ENCODE assay signal across 25 cellular contexts in genomic region chr15:61660579-61660978, GRCh38.
A peak's percentile ranks its signal among the peaks of the same experiment; 100 is the strongest.
DNase-seq lines count a peak whose midpoint lies in the region; ATAC-seq and TF ChIP-seq lines count a peak whose summit lies in the region.
"Had no signal": no experiment of that assay in that cellular context is flagged by ENCODE, and none has a peak within 500 bp of the region (broad histone marks: within the 10 kb centered on the region; RNA-seq: fewer than 3 reads in every experiment).

No MANE protein-coding gene starts in this region.

- H3K9me3 ChIP-seq in fibroblast of lung (ENCODE audit: control insufficient read depth, insufficient read depth, low read depth, low read length) (no peaks in the 10 kb centered on the region), ascending aorta (no peaks in the 10 kb centered on the region)
- H3K9me3 ChIP-seq: colonic mucosa, SJSA1 had no signal

- peak; percentile 16 for DNase-seq in BJ (ENCODE audit: low read depth)
- peak; percentile 7 for DNase-seq in T1000 (lab: John Stamatoyannopoulos, UW)
- peak; percentile 9 to 76 for DNase-seq in fibroblast of lung (ENCODE audit: low read depth in 2 of 2)
- DNase-seq in skeletal muscle cell (ENCODE audit: low read depth): peak; percentile 76
- DNase-seq in ascending aorta (ENCODE audit: low spot score in 2 of 2): no peak
- DNase-seq in NCI-H446 treated with DMSO at 0.1 percent for 48 hours (lab: John Stamatoyannopoulos, UW): no peak
- DNase-seq in NCI-H446 (lab: John Stamatoyannopoulos, UW): no peak
- DNase-seq: activated CD4-positive, CD25-positive, alpha-beta regulatory T cell treated with anti-CD3 and anti-CD28 coated beads, Interleukin-2, amount 50 U/mL, for 72 hours; activated effector memory CD4-positive, alpha-beta T cell treated with Interleukin-2 at 50 U/mL for 16 hours; amniotic stem cell; colonic mucosa; GOT3; head of caudate nucleus; islet precursor cell; KBM-7; mesendoderm; NCI-H1105; NCI-H2107; NCI-H69; PC-9; stimulated activated naive CD8-positive, alpha-beta T cell treated with anti-CD3 and anti-CD28 coated beads, Interleukin-15, amount 100 ng/mL, for 72 hours; T-helper 9 cell had no signal

- CTCF ChIA-PET in BJ (lab: Yijun Ruan, JAX): no interaction called here

- POLR2A ChIA-PET in BJ (lab: Charles Lee): no interaction called here

- H2AFZ ChIP-seq in fibroblast of lung (ENCODE audit: low read length): no peak overlapping the region
- H2AFZ ChIP-seq: PC-9 had no signal

- H4K20me1 ChIP-seq in fibroblast of lung (ENCODE audit: control insufficient read depth, extremely low read depth, insufficient read depth, low read length): no peaks in the 10 kb centered on the region

- intact Hi-C loops in ascending aorta (cut with DNase I): no loop called here

- H3K4me1 ChIP-seq in fibroblast of lung (ENCODE audit: control insufficient read depth, extremely low read depth, insufficient read depth, low read length) (no peaks in the 10 kb centered on the region), ascending aorta (no peaks in the 10 kb centered on the region)
- H3K4me1 ChIP-seq: colonic mucosa, SJSA1 had no signal

- no peaks in the 10 kb centered on the region for H3K79me2 ChIP-seq in fibroblast of lung (ENCODE audit: control insufficient read depth, insufficient read depth, low read length)

- H3K36me3 ChIP-seq in BJ (ENCODE audit: control insufficient read depth, insufficient read depth, low read length): no peaks in the 10 kb centered on the region
- no peaks in the 10 kb centered on the region for H3K36me3 ChIP-seq in fibroblast of lung (ENCODE audit: control insufficient read depth, insufficient read depth, low read length)
- H3K36me3 ChIP-seq in ascending aorta: no peaks in the 10 kb centered on the region
- H3K36me3 ChIP-seq: colonic mucosa, SJSA1 had no signal

- no peak overlapping the region for H3K27ac ChIP-seq in fibroblast of lung (ENCODE audit: insufficient read depth, low read length)
- no peak overlapping the region for H3K27ac ChIP-seq in ascending aorta
- H3K27ac ChIP-seq: colonic mucosa, HL-60, PC-9, SJSA1 had no signal

- H3K27me3 ChIP-seq in BJ (ENCODE audit: control insufficient read depth, insufficient read depth, low read length) (no peaks in the 10 kb centered on the region), fibroblast of lung (ENCODE audit: control insufficient read depth, insufficient read depth, low read length) (peaks cover 3% of the 10 kb centered on the region), ascending aorta (no peaks in the 10 kb centered on the region)
- H3K27me3 ChIP-seq: colonic mucosa, SJSA1 had no signal

- ATAC-seq in HG03521 (IDR thresholded peaks at IDR 0.05; ENCODE audit: unreplicated experiment): no peak
- ATAC-seq: stimulated activated naive CD8-positive, alpha-beta T cell treated with anti-CD3 and anti-CD28 coated beads, Interleukin-15, amount 100 ng/mL, for 72 hours had no signal

- H3K9ac ChIP-seq in fibroblast of lung (ENCODE audit: insufficient read depth, low read length): no peak overlapping the region

- H3K4me3 ChIP-seq in BJ (ENCODE audit: low read depth, low read length): no peak overlapping the region
- no peak overlapping the region for H3K4me3 ChIP-seq in fibroblast of lung (replicated peaks in 1 of 4; ENCODE audit: control extremely low read depth in 1 of 4, insufficient read depth in 1 of 4, low read depth in 3 of 4, low read length in 4 of 4)
- H3K4me3 ChIP-seq in skeletal muscle cell (ENCODE audit: low read depth, low read length): no peak overlapping the region
- no peak overlapping the region for H3K4me3 ChIP-seq in ascending aorta
- H3K4me3 ChIP-seq: colonic mucosa, PC-9, SJSA1 had no signal

- H3K4me2 ChIP-seq in fibroblast of lung (ENCODE audit: extremely low read depth, insufficient read depth, low read length): no peak overlapping the region
- H3K4me2 ChIP-seq: PC-9 had no signal

- no peak for TF ChIP-seq CTCF in BJ (IDR thresholded peaks at IDR 0.05; ENCODE audit: insufficient read depth, low read depth, low read length)
- no peak for TF ChIP-seq CTCF in fibroblast of lung (conservative IDR thresholded peaks at IDR 0.05 in 1 of 2, IDR thresholded peaks at IDR 0.05 in 1 of 2; ENCODE audit: low read depth in 1 of 2, low read length in 2 of 2)
- TF ChIP-seq CTCF in ascending aorta (IDR thresholded peaks at IDR 0.05): no peak

Comparison
In these comparisons a context has a peak if more than half of its experiments do, and no peak if none do; other contexts are left out.
1. DNase-seq: peak in BJ (single experiment), T1000 (single experiment), fibroblast of lung (2 of 2) and skeletal muscle cell (single experiment); none in ascending aorta (0 of 2), NCI-H446 treated with DMSO at 0.1 percent for 48 hours (single experiment) and NCI-H446 (0 of 2).